In genomic region chr5:31273631-31274378, GRCh38 we compare ENCODE assay signal across 11 cellular contexts.
A peak's percentile ranks its signal among the peaks of the same experiment; 100 is the strongest.
DNase-seq lines count a peak whose midpoint lies in the region; ATAC-seq and TF ChIP-seq lines count a peak whose summit lies in the region.
"Had no signal": no experiment of that assay in that cellular context is flagged by ENCODE, and none has a peak within 500 bp of the region (broad histone marks: within the 10 kb centered on the region; RNA-seq: fewer than 3 reads in every experiment).

No MANE protein-coding gene starts in this region.

- ATAC-seq in GM18858 (IDR thresholded peaks at IDR 0.05; ENCODE audit: unreplicated experiment) (peak; percentile 94), HG02610 (IDR thresholded peaks at IDR 0.05; ENCODE audit: unreplicated experiment) (peak; percentile 90)

- H3K4me3 ChIP-seq in SJSA1, result 0 out of 2 replicates have a peak overlapping the region, but pooled peaks have one; percentile 9

- DNase-seq in SJSA1 (ENCODE audit: low read depth in 1 of 2, low spot score in 2 of 2), result no peak
- DNase-seq in osteocyte (ENCODE audit: extremely low spot score, unreplicated experiment), result no peak
- DNase-seq in activated CD4-positive, alpha-beta T cell treated with anti-CD3 and anti-CD28 coated beads for 4 hours, result no peak
- no peak for DNase-seq in RKO (ENCODE audit: low spot score)
- DNase-seq in RWPE1 (ENCODE audit: low spot score), result no peak
- no peak for DNase-seq in SW 1271 (lab: John Stamatoyannopoulos, UW)
- DNase-seq: Peyer's patch had no signal

- no peaks in the 10 kb centered on the region for H3K27me3 ChIP-seq in SJSA1 (replicated peaks)
- H3K27me3 ChIP-seq: neutrophil, Peyer's patch had no signal

- no peak for TF ChIP-seq CTCF in osteocyte (IDR thresholded peaks at IDR 0.05)
- TF ChIP-seq CTCF in RWPE1 (conservative IDR thresholded peaks at IDR 0.05; ENCODE audit: low read depth), result no peak

- H3K27ac Mint-ChIP-seq in osteocyte (ENCODE audit: unreplicated experiment), result peak overlapping the region; percentile 79

- CTCF ChIA-PET in RWPE1 (lab: Yijun Ruan, JAX), result no interaction called here

- H3K27me3 Mint-ChIP-seq in osteocyte (ENCODE audit: unreplicated experiment), result no peaks in the 10 kb centered on the region

- no peaks in the 10 kb centered on the region for H3K4me1 ChIP-seq in SJSA1 (replicated peaks)

- POLR2A ChIA-PET in RWPE1 (lab: Yijun Ruan, JAX; ENCODE audit: low non-redundant PET), result no interaction called here

- H3K9me3 ChIP-seq in SJSA1 (replicated peaks), result no peaks in the 10 kb centered on the region
- H3K9me3 ChIP-seq: neutrophil, Peyer's patch had no signal

- H3K9me3 Mint-ChIP-seq in osteocyte (ENCODE audit: unreplicated experiment), result no peaks in the 10 kb centered on the region

- no peaks in the 10 kb centered on the region for H3K36me3 ChIP-seq in SJSA1
- H3K36me3 ChIP-seq: neutrophil, Peyer's patch had no signal

- peak overlapping the region; percentile 14 for H3K4me3 Mint-ChIP-seq in osteocyte (ENCODE audit: unreplicated experiment)

- H3K27ac ChIP-seq in SJSA1 (no peak overlapping the region), RWPE1 (no peak overlapping the region)
- H3K27ac ChIP-seq: epithelial cell of prostate, neutrophil had no signal

- H3K4me1 Mint-ChIP-seq in osteocyte (ENCODE audit: unreplicated experiment), result peaks cover 45% of the 10 kb centered on the region

- H3K36me3 Mint-ChIP-seq in osteocyte (ENCODE audit: unreplicated experiment), result peaks cover 71% of the 10 kb centered on the region
